ENCODE assay signal across 6 cellular contexts in genomic region chr7:102596036-102596435, GRCh38. TPM values are rescaled to one million over a fixed set of nuclear protein-coding genes. Genes with fewer than 3 reads are reported as not detected.
"Had no signal": no experiment of that assay in that cellular context is flagged by ENCODE, and none has a peak within 500 bp of the region (broad histone marks: within the 10 kb centered on the region; RNA-seq: fewer than 3 reads in every experiment).

No MANE protein-coding gene starts in this region.

RNA-seq across cellular contexts. Expression of gene SPDYE2, which starts 45.0 kb away (rescaled TPM):
- total RNA-seq: GM23248, H4, H7, HepG2, HFFc6, HT1080 had no signal
- polyA plus RNA-seq: HepG2 had no signal
